In genomic region chr1:236120725-236121153, GRCh38 we compare ENCODE assay signal across 9 cellular contexts. TPM values are rescaled to one million over a fixed set of nuclear protein-coding genes. Genes with fewer than 3 reads are reported as not detected.
DNase-seq lines count a peak whose midpoint lies in the region; ATAC-seq and TF ChIP-seq lines count a peak whose summit lies in the region.
"Had no signal": no experiment of that assay in that cellular context is flagged by ENCODE, and none has a peak within 500 bp of the region (broad histone marks: within the 10 kb centered on the region; RNA-seq: fewer than 3 reads in every experiment).

No MANE protein-coding gene starts in this region.

- peaks cover 28% of the 10 kb centered on the region for H3K4me1 Mint-ChIP-seq in activated naive CD4-positive, alpha-beta T cell treated with anti-CD3 and anti-CD28 coated beads for 36 hours (ENCODE audit: low read depth)
- H3K4me1 Mint-ChIP-seq in activated CD8-positive, alpha-beta T cell treated with anti-CD3 and anti-CD28 coated beads for 36 hours (ENCODE audit: low read depth) = peaks cover 27% of the 10 kb centered on the region

- POLR2A ChIA-PET in activated CD8-positive, alpha-beta T cell treated with anti-CD3 and anti-CD28 coated beads for 36 hours (lab: Charles Lee) = interaction anchor here (0.5 to 1.1 kb wide), 4 partner anchors 12 to 616 kb away, joined by 3 read pairs; partner anchors contain the start of genes B3GALNT2 and GPR137B

- no peaks in the 10 kb centered on the region for H3K27me3 Mint-ChIP-seq in activated naive CD4-positive, alpha-beta T cell treated with anti-CD3 and anti-CD28 coated beads for 36 hours (ENCODE audit: low read depth)
- peaks cover 3% of the 10 kb centered on the region for H3K27me3 Mint-ChIP-seq in activated CD8-positive, alpha-beta T cell treated with anti-CD3 and anti-CD28 coated beads for 36 hours

- intact Hi-C loops in activated naive CD4-positive, alpha-beta T cell treated with anti-CD3 and anti-CD28 coated beads for 36 hours (cut with micrococcal nuclease) = loop anchor here (1.0 kb wide), 2 partner anchors 23 to 121 kb away; no protein-coding TSS in a partner anchor
- intact Hi-C loops in activated CD8-positive, alpha-beta T cell treated with anti-CD3 and anti-CD28 coated beads for 36 hours (cut with micrococcal nuclease) = no loop called here
- intact Hi-C loops in right cardiac atrium (cut with DNase I) = no loop called here

- H3K4me3 Mint-ChIP-seq in activated naive CD4-positive, alpha-beta T cell treated with anti-CD3 and anti-CD28 coated beads for 36 hours = no peak overlapping the region
- peak overlapping the region; percentile 48 for H3K4me3 Mint-ChIP-seq in activated CD8-positive, alpha-beta T cell treated with anti-CD3 and anti-CD28 coated beads for 36 hours

- H3K36me3 ChIP-seq in subcutaneous abdominal adipose tissue (ENCODE audit: control insufficient read depth in 5 of 5, insufficient read depth in 5 of 5, low read length in 5 of 5) (no peaks in the 10 kb centered on the region), SJCRH30 (no peaks in the 10 kb centered on the region)

- H3K4me3 ChIP-seq in subcutaneous abdominal adipose tissue (ENCODE audit: low read depth in 1 of 5, low read length in 5 of 5) = peak overlapping the region in 3 of 5 donors; percentile 23 to 38 (median 24)
- H3K4me3 ChIP-seq in SJCRH30 = no peak overlapping the region
- H3K4me3 ChIP-seq in right cardiac atrium (ENCODE audit: low read length) = no peak overlapping the region

- peak overlapping the region in 2 of 5 donors; percentile 21 to 33 for H3K9ac ChIP-seq in subcutaneous abdominal adipose tissue (ENCODE audit: low read length in 5 of 5)

- WGBS in right cardiac atrium = 55% methylated on average over 10 of the region's 10 CpGs

- no peak for TF ChIP-seq CTCF in activated CD8-positive, alpha-beta T cell treated with anti-CD3 and anti-CD28 coated beads for 36 hours (IDR thresholded peaks at IDR 0.05)

- H3K9me3 ChIP-seq in subcutaneous abdominal adipose tissue (ENCODE audit: control insufficient read depth in 5 of 5, low read length in 5 of 5) (no peaks in the 10 kb centered on the region), SJCRH30 (replicated peaks) (no peaks in the 10 kb centered on the region), right cardiac atrium (ENCODE audit: control insufficient read depth, low read length) (no peaks in the 10 kb centered on the region)

- peaks cover 0 to 7% (median 0%) of the 10 kb centered on the region in 5 donors for H3K27me3 ChIP-seq in subcutaneous abdominal adipose tissue (ENCODE audit: control insufficient read depth in 5 of 5, insufficient read depth in 4 of 5, low read length in 5 of 5)
- no peaks in the 10 kb centered on the region for H3K27me3 ChIP-seq in SJCRH30
- no peaks in the 10 kb centered on the region for H3K27me3 ChIP-seq in right cardiac atrium (ENCODE audit: control insufficient read depth, insufficient read depth)

- CTCF ChIA-PET in activated naive CD4-positive, alpha-beta T cell treated with anti-CD3 and anti-CD28 coated beads for 36 hours (lab: Charles Lee) = no interaction called here
- CTCF ChIA-PET in activated CD8-positive, alpha-beta T cell treated with anti-CD3 and anti-CD28 coated beads for 36 hours (lab: Charles Lee) = interaction anchor here (1.1 to 2.0 kb wide), 2 partner anchors 12 to 17 kb away, joined by 3 to 6 read pairs; no protein-coding TSS in a partner anchor

- H3K27ac ChIP-seq in subcutaneous abdominal adipose tissue (ENCODE audit: low read depth, low read length) (no peak overlapping the region), SJCRH30 (no peak overlapping the region), right cardiac atrium (ENCODE audit: low read length) (no peak overlapping the region)

- no peaks in the 10 kb centered on the region for H3K36me3 Mint-ChIP-seq in activated naive CD4-positive, alpha-beta T cell treated with anti-CD3 and anti-CD28 coated beads for 36 hours (ENCODE audit: low read depth)
- H3K36me3 Mint-ChIP-seq in activated CD8-positive, alpha-beta T cell treated with anti-CD3 and anti-CD28 coated beads for 36 hours (ENCODE audit: low read depth) = no peaks in the 10 kb centered on the region

- no peaks in the 10 kb centered on the region for H3K9me3 Mint-ChIP-seq in activated naive CD4-positive, alpha-beta T cell treated with anti-CD3 and anti-CD28 coated beads for 36 hours
- no peaks in the 10 kb centered on the region for H3K9me3 Mint-ChIP-seq in activated CD8-positive, alpha-beta T cell treated with anti-CD3 and anti-CD28 coated beads for 36 hours

- peak; percentile 33 for DNase-seq in activated naive CD4-positive, alpha-beta T cell treated with anti-CD3 and anti-CD28 coated beads for 36 hours
- DNase-seq in activated naive CD4-positive, alpha-beta T cell (lab: John Stamatoyannopoulos, UW) = no peak
- DNase-seq in activated CD8-positive, alpha-beta T cell treated with anti-CD3 and anti-CD28 coated beads for 36 hours = peak; percentile 43
- DNase-seq in middle frontal gyrus (ENCODE audit: extremely low spot score, low spot score) (no peak), SJCRH30 (no peak), right cardiac atrium (no peak)
- DNase-seq: erythroblast had no signal

- H3K4me1 ChIP-seq in subcutaneous abdominal adipose tissue (ENCODE audit: control insufficient read depth in 5 of 5, insufficient read depth in 5 of 5, low read length in 5 of 5) (no peaks in the 10 kb centered on the region), SJCRH30 (no peaks in the 10 kb centered on the region), right cardiac atrium (ENCODE audit: control insufficient read depth, insufficient read depth, low read length) (no peaks in the 10 kb centered on the region)

- ATAC-seq in HG02642 (IDR thresholded peaks at IDR 0.05; ENCODE audit: poor library complexity, unreplicated experiment) (peak; percentile 58), right cardiac atrium (no peak)
- peak; percentile 76 for ATAC-seq in activated CD8-positive, alpha-beta T cell treated with anti-CD3 and anti-CD28 coated beads for 36 hours

- H3K27ac Mint-ChIP-seq in activated naive CD4-positive, alpha-beta T cell treated with anti-CD3 and anti-CD28 coated beads for 36 hours = no peak overlapping the region
- H3K27ac Mint-ChIP-seq in activated CD8-positive, alpha-beta T cell treated with anti-CD3 and anti-CD28 coated beads for 36 hours = peak overlapping the region; percentile 75

RNA-seq across cellular contexts. Expression of gene GPR137B, which starts 21.6 kb away (rescaled TPM):
- total RNA-seq in activated naive CD4-positive, alpha-beta T cell treated with anti-CD3 and anti-CD28 coated beads for 36 hours = 1 to 10 TPM; 1.6 to 2.4 TPM
- 1 to 10 TPM; 7.2 to 8.1 TPM for total RNA-seq in activated CD8-positive, alpha-beta T cell treated with anti-CD3 and anti-CD28 coated beads for 36 hours
- total RNA-seq in SJCRH30 (2014; rRNA removed; shearing (Covaris generic)) = 7.6 and 8.7 TPM in 2 replicates
- total RNA-seq in right cardiac atrium = 10 to 100 TPM; 21.3 to 73.3 (median 29.6) TPM
- 21.9 TPM for polyA plus RNA-seq in right cardiac atrium

RNA-seq across cellular contexts. Expression of gene NID1, which starts 55.8 kb away (rescaled TPM):
- under 1 TPM in 1 of 2 experiments, not detected in 1; 0.10 TPM for total RNA-seq in activated naive CD4-positive, alpha-beta T cell treated with anti-CD3 and anti-CD28 coated beads for 36 hours
- total RNA-seq in activated CD8-positive, alpha-beta T cell treated with anti-CD3 and anti-CD28 coated beads for 36 hours = under 1 TPM; 0.04 to 0.07 TPM
- total RNA-seq in SJCRH30 (2014; rRNA removed; shearing (Covaris generic)) = 27.4 and 29.6 TPM in 2 replicates
- total RNA-seq in right cardiac atrium = 100 to 1,000 TPM in 1 of 4 donors, 10 to 100 TPM in 3; 31.3 to 107 (median 58.1) TPM
- 24.4 TPM for polyA plus RNA-seq in right cardiac atrium

Comparison
In these comparisons a context has a peak if more than half of its experiments do, and no peak if none do; other contexts are left out.
1. DNase-seq: peak in activated naive CD4-positive, alpha-beta T cell treated with anti-CD3 and anti-CD28 coated beads for 36 hours (single experiment) and activated CD8-positive, alpha-beta T cell treated with anti-CD3 and anti-CD28 coated beads for 36 hours (single experiment); none in activated naive CD4-positive, alpha-beta T cell (0 of 4), middle frontal gyrus (single experiment), SJCRH30 (0 of 2) and right cardiac atrium (0 of 3).
2. ATAC-seq: peak in HG02642 (single experiment) and activated CD8-positive, alpha-beta T cell treated with anti-CD3 and anti-CD28 coated beads for 36 hours (single experiment); none in right cardiac atrium (0 of 2).
3. H3K4me3 ChIP-seq: peak in subcutaneous abdominal adipose tissue (3 of 5); none in SJCRH30 (single experiment) and right cardiac atrium (single experiment).
4. RNA of gene NID1, which starts 55.8 kb away (total RNA-seq): 31.3 to 107 TPM in right cardiac atrium and 27.4 to 29.6 TPM in SJCRH30; 0.10 TPM in activated naive CD4-positive, alpha-beta T cell treated with anti-CD3 and anti-CD28 coated beads for 36 hours and 0.04 to 0.07 TPM in activated CD8-positive, alpha-beta T cell treated with anti-CD3 and anti-CD28 coated beads for 36 hours; every median in the first group is over 10 times any median in the second.